24 cellular contexts compared by ENCODE assay signal in genomic region chr4:123922847-123923246, GRCh38.
DNase-seq lines count a peak whose midpoint lies in the region; ATAC-seq and TF ChIP-seq lines count a peak whose summit lies in the region.
"Had no signal": no experiment of that assay in that cellular context is flagged by ENCODE, and none has a peak within 500 bp of the region (broad histone marks: within the 10 kb centered on the region; RNA-seq: fewer than 3 reads in every experiment).

No MANE protein-coding gene starts in this region.

- peak in 3 of 4 donors; percentile 29 to 59 (median 41) for ATAC-seq in heart left ventricle
- no peak for ATAC-seq in Right ventricle myocardium inferior
- 0 out of 3 replicates have a peak, but pooled peaks have one; percentile 38 for ATAC-seq in SK-N-SH treated with all-trans-retinoic acid at 6 μM for 48 hours
- ATAC-seq in GM21528 (IDR thresholded peaks at IDR 0.05; ENCODE audit: low FRiP score, unreplicated experiment) = no peak
- ATAC-seq: activated CD4-positive, CD25-positive, alpha-beta regulatory T cell treated with anti-CD3 and anti-CD28 coated beads, Interleukin-2, amount 50 U/mL, for 24 hours; activated CD8-positive, alpha-beta T cell treated with anti-CD3 and anti-CD28 coated beads, Interleukin-2, amount 10 ng/mL, durations not matched to agents 7 days and 5 days; GM12878 had no signal

- no peaks in the 10 kb centered on the region for H3K9me3 Mint-ChIP-seq in activated CD4-positive, alpha-beta T cell treated with anti-CD3 and anti-CD28 coated beads, Interleukin-2, amount 10 ng/mL, durations not matched to agents 24 days and 14 days

- no peaks in the 10 kb centered on the region for H3K36me3 Mint-ChIP-seq in activated CD4-positive, alpha-beta T cell treated with anti-CD3 and anti-CD28 coated beads, Interleukin-2, amount 10 ng/mL, durations not matched to agents 24 days and 14 days (ENCODE audit: low read depth)

- H3K27ac ChIP-seq in heart left ventricle = peak overlapping the region in 6 of 12 donors; percentile 1 to 32 (median 18)
- H3K27ac ChIP-seq: BLaER1 treated with 17β-estradiol and CSF1 and Interleukin-3, amounts not matched to agents 10 nM and 100 nM; esophagus muscularis mucosa; hepatocyte; KMS-11 had no signal

- TF ChIP-seq POLR2A in heart left ventricle (IDR thresholded peaks at IDR 0.05) = no peak

- H3K4me1 Mint-ChIP-seq in activated CD4-positive, alpha-beta T cell treated with anti-CD3 and anti-CD28 coated beads, Interleukin-2, amount 10 ng/mL, durations not matched to agents 24 days and 14 days = no peaks in the 10 kb centered on the region

- H3K4me3 Mint-ChIP-seq in activated CD4-positive, alpha-beta T cell treated with anti-CD3 and anti-CD28 coated beads, Interleukin-2, amount 10 ng/mL, durations not matched to agents 24 days and 14 days = no peak overlapping the region
- H3K4me3 Mint-ChIP-seq: activated CD8-positive, alpha-beta T cell treated with anti-CD3 and anti-CD28 coated beads, Interleukin-2, amount 10 ng/mL, durations not matched to agents 7 days and 5 days had no signal

- TF ChIP-seq CTCF in heart left ventricle (IDR thresholded peaks at IDR 0.05) (no peak), fibroblast of mammary gland (conservative IDR thresholded peaks at IDR 0.05; ENCODE audit: control insufficient read depth, insufficient read depth, low read depth, low read length) (no peak)

- intact Hi-C loops in heart left ventricle (cut with DNase I) = no loop called here
- intact Hi-C loops in Right ventricle myocardium inferior (cut with DNase I) = no loop called here
- intact Hi-C loops in activated CD4-positive, alpha-beta T cell treated with anti-CD3 and anti-CD28 coated beads, Interleukin-2, amount 10 ng/mL, durations not matched to agents 24 days and 14 days (cut with micrococcal nuclease) = no loop called here

- H3K9me3 ChIP-seq in heart left ventricle = no peaks in the 10 kb centered on the region
- H3K9me3 ChIP-seq: BLaER1 treated with 17β-estradiol and CSF1 and Interleukin-3, amounts not matched to agents 10 nM and 100 nM; esophagus muscularis mucosa had no signal

- no peak for DNase-seq in heart left ventricle
- no peak for DNase-seq in Right ventricle myocardium inferior (ENCODE audit: missing footprints)
- peak; percentile 22 for DNase-seq in fibroblast of mammary gland (ENCODE audit: low read depth)
- DNase-seq in renal cortical epithelial cell (ENCODE audit: low read depth) = peak; percentile 33
- no peak for DNase-seq in G401 (ENCODE audit: low spot score)
- no peak for DNase-seq in activated CD4-positive, alpha-beta T cell treated with anti-CD3 and anti-CD28 coated beads, Interleukin-2, amount 10 ng/mL, durations not matched to agents 24 days and 14 days
- DNase-seq: 8988T; activated CD8-positive, alpha-beta T cell treated with anti-CD3 and anti-CD28 coated beads, Interleukin-2, amount 10 ng/mL, durations not matched to agents 7 days and 5 days; activated naive CD4-positive, alpha-beta T cell treated with Interleukin-2 at 50 U/mL for 16 hours; activated T-cell treated with anti-CD3 and anti-CD28 coated beads, Interleukin-2, amount 50 U/mL, for 1 hour; anterior cingulate cortex; effector CD4-positive, alpha-beta T cell; NCI-H2029; NCI-H345; right cardiac atrium; T1000 had no signal

- H3K36me3 ChIP-seq in heart left ventricle = no peaks in the 10 kb centered on the region
- H3K36me3 ChIP-seq: BLaER1 treated with 17β-estradiol and CSF1 and Interleukin-3, amounts not matched to agents 10 nM and 100 nM; esophagus muscularis mucosa had no signal

- no peak overlapping the region for H3K4me3 ChIP-seq in heart left ventricle
- no peak overlapping the region for H3K4me3 ChIP-seq in fibroblast of mammary gland (ENCODE audit: control insufficient read depth, low read depth, low read length)
- H3K4me3 ChIP-seq: BLaER1 treated with 17β-estradiol and CSF1 and Interleukin-3, amounts not matched to agents 10 nM and 100 nM; esophagus muscularis mucosa; GM12878; hepatocyte had no signal

- no peaks in the 10 kb centered on the region for H3K27me3 Mint-ChIP-seq in activated CD4-positive, alpha-beta T cell treated with anti-CD3 and anti-CD28 coated beads, Interleukin-2, amount 10 ng/mL, durations not matched to agents 24 days and 14 days

- H3K27me3 ChIP-seq in heart left ventricle = no peaks in the 10 kb centered on the region
- H3K27me3 ChIP-seq: BLaER1 treated with 17β-estradiol and CSF1 and Interleukin-3, amounts not matched to agents 10 nM and 100 nM; esophagus muscularis mucosa; hepatocyte had no signal

- peaks cover 0 to 22% (median 12%) of the 10 kb centered on the region in 12 donors for H3K4me1 ChIP-seq in heart left ventricle

- no peak overlapping the region for H3K27ac Mint-ChIP-seq in activated CD4-positive, alpha-beta T cell treated with anti-CD3 and anti-CD28 coated beads, Interleukin-2, amount 10 ng/mL, durations not matched to agents 24 days and 14 days
- H3K27ac Mint-ChIP-seq: activated CD8-positive, alpha-beta T cell treated with anti-CD3 and anti-CD28 coated beads, Interleukin-2, amount 10 ng/mL, durations not matched to agents 7 days and 5 days had no signal

- in situ Hi-C loops in G401 (cut with HindIII; ENCODE audit: low sequenced_read_pairs) = no loop called here

TF ChIP-seq in SK-N-SH treated with all-trans-retinoic acid at 6 μM for 48 hours, 23 proteins besides CTCF, POLR2A, EP300 and RAD21:
- TF ChIP-seq TCF4 (CRISPR knock-in tag; IDR thresholded peaks at IDR 0.05; ENCODE audit: borderline replicate concordance) (peak; percentile 59; the same call in 1 of the 2 replicates), ZFP30 (CRISPR knock-in tag; IDR thresholded peaks at IDR 0.05) (no peak)

Comparison
In these comparisons a context has a peak if more than half of its experiments do, and no peak if none do; other contexts are left out.
1. ATAC-seq: peak in heart left ventricle (3 of 4) and SK-N-SH treated with all-trans-retinoic acid at 6 μM for 48 hours (single experiment); none in Right ventricle myocardium inferior (single experiment) and GM21528 (single experiment).
2. DNase-seq: peak in fibroblast of mammary gland (single experiment) and renal cortical epithelial cell (single experiment); none in heart left ventricle (0 of 5), Right ventricle myocardium inferior (single experiment), G401 (single experiment) and activated CD4-positive, alpha-beta T cell treated with anti-CD3 and anti-CD28 coated beads, Interleukin-2, amount 10 ng/mL, durations not matched to agents 24 days and 14 days (single experiment).